Comparison of ENCODE assay signal across 8 cellular contexts in the genomic region with DNA sequence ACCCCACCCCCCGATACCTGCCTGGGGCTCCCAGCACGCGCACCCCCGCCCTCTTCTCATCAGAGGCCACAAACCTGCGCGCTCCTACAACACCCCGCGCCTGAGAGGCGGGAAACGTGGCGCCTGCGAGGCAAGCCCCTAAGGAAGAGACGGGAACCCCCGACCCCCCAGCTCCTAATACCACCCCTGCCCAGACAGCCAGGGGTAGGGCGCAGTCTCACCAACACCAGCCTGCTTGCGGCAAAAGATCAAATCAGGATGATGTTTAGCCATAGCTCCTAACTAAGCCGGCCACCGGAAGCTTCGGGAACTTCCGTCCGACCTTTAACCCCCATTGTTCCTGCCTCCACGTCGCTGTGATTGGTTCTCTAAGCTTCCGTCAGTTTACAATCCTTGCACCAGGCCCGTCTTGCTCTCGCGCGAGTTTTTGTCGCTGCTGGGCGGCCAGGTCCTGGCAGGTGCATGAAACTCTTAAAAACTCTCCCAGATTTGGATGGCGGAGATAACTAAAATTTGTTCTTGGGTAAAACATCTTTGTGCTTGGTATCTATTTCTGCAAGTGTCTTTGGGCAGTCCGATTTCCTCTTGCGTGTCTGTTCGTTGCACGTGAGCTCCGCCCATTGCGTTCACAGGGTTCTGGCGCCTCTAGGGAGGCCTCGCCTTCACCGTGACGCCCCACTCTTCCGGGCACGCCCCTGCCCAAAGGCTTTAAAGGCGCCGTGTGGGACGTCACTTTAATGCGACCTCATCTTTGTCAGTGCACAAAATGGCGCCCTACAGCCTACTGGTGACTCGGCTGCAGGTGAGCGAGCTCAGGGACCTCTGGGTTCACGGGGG. TPM values are rescaled to one million over a fixed set of nuclear protein-coding genes. Genes with fewer than 3 reads are reported as not detected.
DNase-seq lines count a peak whose midpoint lies in the region; ATAC-seq and TF ChIP-seq lines count a peak whose summit lies in the region.

Gene ACO2 (plus strand): TSS at position 737 of the 837 bp plus-strand sequence. CDS start 30 bp downstream, at position 767.
Gene PHF5A (minus strand): TSS at position 312 of the 837 bp plus-strand sequence. CDS start 39 bp downstream, at position 273.

- peak within 1 kb of the TSS; percentile 84 for H2AFZ ChIP-seq in KMS-11 (ENCODE audit: low read depth)

- H3K36me3 ChIP-seq in KMS-11 (ENCODE audit: insufficient read depth): peaks cover 9% of the 10 kb centered on the region; the same call in 1 of the 2 replicates
- H3K36me3 ChIP-seq in Peyer's patch: peaks cover 0 to 52% (median 2%) of the 10 kb centered on the region in 3 donors
- peaks cover 47% of the 10 kb centered on the region for H3K36me3 ChIP-seq in muscle layer of colon (ENCODE audit: insufficient read depth, low read length)

- H3K79me2 ChIP-seq in KMS-11 (ENCODE audit: insufficient read depth, low read depth): peaks cover 70% of the 10 kb centered on the region

- no peaks in the 10 kb centered on the region for H3K27me3 ChIP-seq in KMS-11 (ENCODE audit: insufficient read depth, low read depth)
- H3K27me3 ChIP-seq in Peyer's patch: no peaks in the 10 kb centered on the region
- H3K27me3 ChIP-seq in muscle layer of colon (ENCODE audit: control insufficient read depth in 1 of 2, insufficient read depth in 2 of 2, low read length in 2 of 2): no peaks in the 10 kb centered on the region

- H3K9me3 ChIP-seq in Peyer's patch (no peaks in the 10 kb centered on the region), muscle layer of colon (ENCODE audit: low read length) (no peaks in the 10 kb centered on the region)

- DNase-seq in DMS53 treated with DMSO at 0.1 percent for 48 hours (lab: John Stamatoyannopoulos, UW; ENCODE audit: unreplicated experiment) (peak; percentile 94), Peyer's patch (peak; percentile 97 to 99 (median 99))
- peak; percentile 99 to 100 for DNase-seq in activated T-cell treated with anti-CD3 and anti-CD28 coated beads, Interleukin-2, amount 50 U/mL, for 48 hours
- DNase-seq in stimulated activated CD8-positive, alpha-beta memory T cell treated with anti-CD3 and anti-CD28 coated beads, Interleukin-7, amount 100 ng/mL, for 24 hours (ENCODE audit: low read depth): peak; percentile 98

- H3K4me1 ChIP-seq in KMS-11 (ENCODE audit: low read depth, poor library complexity, severe bottlenecking) (peaks cover 43% of the 10 kb centered on the region), Peyer's patch (peaks cover 0 to 52% (median 3%) of the 10 kb centered on the region in 4 donors), muscle layer of colon (ENCODE audit: insufficient read depth, low read length) (peaks cover 27% of the 10 kb centered on the region)

- peak within 1 kb of the TSS; percentile 93 for H3K4me2 ChIP-seq in KMS-11

- no peak within 1 kb of the TSS for H3K4me3 ChIP-seq in KMS-11 (IDR thresholded peaks at IDR 0.05; ENCODE audit: insufficient read depth, low read depth, low read length)
- peak within 1 kb of the TSS; percentile 78 to 99 (median 84) for H3K4me3 ChIP-seq in Peyer's patch
- H3K4me3 ChIP-seq in muscle layer of colon (ENCODE audit: low read depth in 1 of 2, low read length in 2 of 2): peak within 1 kb of the TSS; percentile 33 to 91

- H4K20me1 ChIP-seq in KMS-11 (ENCODE audit: insufficient read depth): no peaks in the 10 kb centered on the region

- H3K9ac ChIP-seq in KMS-11 (peak within 1 kb of the TSS; percentile 86), muscle layer of colon (ENCODE audit: low read length) (peak within 1 kb of the TSS; percentile 92)

- TF ChIP-seq CTCF in KMS-11 (conservative IDR thresholded peaks at IDR 0.05; ENCODE audit: low read depth, low read length): no peak
- TF ChIP-seq CTCF in Peyer's patch (IDR thresholded peaks at IDR 0.05): peak in 1 of 6 experiments; percentile 1

- peak; percentile 86 to 87 for TF ChIP-seq POLR2A in Peyer's patch (IDR thresholded peaks at IDR 0.05)

- peak within 1 kb of the TSS; percentile 90 for H3K27ac ChIP-seq in KMS-11
- peak within 1 kb of the TSS; percentile 89 to 97 (median 96) for H3K27ac ChIP-seq in Peyer's patch
- peak within 1 kb of the TSS; percentile 96 for H3K27ac ChIP-seq in muscle layer of colon (ENCODE audit: low read depth, low read length)

- peak; percentile 86 for ATAC-seq in GM21737 (IDR thresholded peaks at IDR 0.05; ENCODE audit: unreplicated experiment)
- ATAC-seq in esophagus mucosa: peak; percentile 95

RNA-seq across cellular contexts. Expression of gene ACO2, which starts in this region (rescaled TPM):
- total RNA-seq in Peyer's patch (100 to 1,000 TPM; 115 to 394 (median 356) TPM), esophagus mucosa (66.5 TPM)

RNA-seq across cellular contexts. Expression of gene PHF5A, which starts in this region (rescaled TPM):
- total RNA-seq in Peyer's patch (10 to 100 TPM; 20.6 to 31.3 (median 23.0) TPM), esophagus mucosa (39.2 TPM)
